In the genomic region with DNA sequence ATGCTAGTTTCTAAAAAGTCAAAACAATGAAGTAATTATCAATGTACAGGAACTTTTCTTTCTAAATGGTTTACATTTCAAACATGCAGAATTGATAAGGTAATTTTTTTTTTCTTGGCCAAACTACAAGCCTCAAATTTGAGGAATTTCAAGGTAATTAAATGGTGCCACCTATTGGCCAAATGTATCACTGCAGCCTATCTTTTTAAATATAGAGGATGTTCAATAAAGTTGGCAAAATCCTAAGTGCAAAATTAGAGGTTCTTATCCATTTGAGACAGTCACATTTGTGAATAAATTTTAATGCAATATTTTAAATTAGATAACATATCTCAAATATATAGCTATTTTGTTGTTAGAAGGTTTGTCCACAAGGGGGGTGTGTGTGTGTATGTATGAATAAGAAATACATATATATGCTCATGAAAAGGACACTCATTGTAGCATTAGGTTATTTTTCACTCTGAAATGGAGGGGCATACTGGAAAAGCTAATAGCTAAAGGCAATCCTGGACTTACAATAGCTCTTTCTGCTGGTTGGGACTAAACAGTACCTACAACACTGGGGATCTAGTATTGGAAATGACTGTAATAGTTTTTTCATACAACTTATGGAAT, we compare ENCODE assay signal across 1 cellular context.
TF ChIP-seq lines count a peak whose summit lies in the region.

No MANE protein-coding gene starts in this region.

TF ChIP-seq in HCT116, 20 proteins besides CTCF, POLR2A, EP300 and RAD21 (continued from another document):
- TF ChIP-seq YY1 (IDR thresholded peaks at IDR 0.05; ENCODE audit: extremely low read depth, insufficient replicate concordance, low read depth, low read length) (no peak), TCF7L2 (IDR thresholded peaks at IDR 0.05; ENCODE audit: borderline replicate concordance, extremely low read depth, insufficient read depth, insufficient read length) (no peak), CBX3 (IDR thresholded peaks at IDR 0.05; ENCODE audit: low read depth) (no peak), EZH2phosphoT487 (IDR thresholded peaks at IDR 0.05; ENCODE audit: borderline replicate concordance) (no peak), EGR1 (IDR thresholded peaks at IDR 0.05; ENCODE audit: low read depth) (no peak), SIN3A (IDR thresholded peaks at IDR 0.05; ENCODE audit: low read depth) (no peak)
- TF ChIP-seq, protein P1, sequence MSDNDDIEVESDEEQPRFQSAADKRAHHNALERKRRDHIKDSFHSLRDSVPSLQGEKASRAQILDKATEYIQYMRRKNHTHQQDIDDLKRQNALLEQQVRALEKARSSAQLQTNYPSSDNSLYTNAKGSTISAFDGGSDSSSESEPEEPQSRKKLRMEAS (IDR thresholded peaks at IDR 0.05) = no peak
- TF ChIP-seq, protein P2, sequence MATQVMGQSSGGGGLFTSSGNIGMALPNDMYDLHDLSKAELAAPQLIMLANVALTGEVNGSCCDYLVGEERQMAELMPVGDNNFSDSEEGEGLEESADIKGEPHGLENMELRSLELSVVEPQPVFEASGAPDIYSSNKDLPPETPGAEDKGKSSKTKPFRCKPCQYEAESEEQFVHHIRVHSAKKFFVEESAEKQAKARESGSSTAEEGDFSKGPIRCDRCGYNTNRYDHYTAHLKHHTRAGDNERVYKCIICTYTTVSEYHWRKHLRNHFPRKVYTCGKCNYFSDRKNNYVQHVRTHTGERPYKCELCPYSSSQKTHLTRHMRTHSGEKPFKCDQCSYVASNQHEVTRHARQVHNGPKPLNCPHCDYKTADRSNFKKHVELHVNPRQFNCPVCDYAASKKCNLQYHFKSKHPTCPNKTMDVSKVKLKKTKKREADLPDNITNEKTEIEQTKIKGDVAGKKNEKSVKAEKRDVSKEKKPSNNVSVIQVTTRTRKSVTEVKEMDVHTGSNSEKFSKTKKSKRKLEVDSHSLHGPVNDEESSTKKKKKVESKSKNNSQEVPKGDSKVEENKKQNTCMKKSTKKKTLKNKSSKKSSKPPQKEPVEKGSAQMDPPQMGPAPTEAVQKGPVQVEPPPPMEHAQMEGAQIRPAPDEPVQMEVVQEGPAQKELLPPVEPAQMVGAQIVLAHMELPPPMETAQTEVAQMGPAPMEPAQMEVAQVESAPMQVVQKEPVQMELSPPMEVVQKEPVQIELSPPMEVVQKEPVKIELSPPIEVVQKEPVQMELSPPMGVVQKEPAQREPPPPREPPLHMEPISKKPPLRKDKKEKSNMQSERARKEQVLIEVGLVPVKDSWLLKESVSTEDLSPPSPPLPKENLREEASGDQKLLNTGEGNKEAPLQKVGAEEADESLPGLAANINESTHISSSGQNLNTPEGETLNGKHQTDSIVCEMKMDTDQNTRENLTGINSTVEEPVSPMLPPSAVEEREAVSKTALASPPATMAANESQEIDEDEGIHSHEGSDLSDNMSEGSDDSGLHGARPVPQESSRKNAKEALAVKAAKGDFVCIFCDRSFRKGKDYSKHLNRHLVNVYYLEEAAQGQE (IDR thresholded peaks at IDR 0.05; ENCODE audit: low read depth) = no peak
TF ChIP-seq in HCT116: peak in this region for 0.
